8 cellular contexts compared by ENCODE assay signal in genomic region chr11:130434521-130435223, GRCh38. TPM values are rescaled to one million over a fixed set of nuclear protein-coding genes. Genes with fewer than 3 reads are reported as not detected.
A peak's percentile ranks its signal among the peaks of the same experiment; 100 is the strongest.
DNase-seq lines count a peak whose midpoint lies in the region; ATAC-seq and TF ChIP-seq lines count a peak whose summit lies in the region.

No MANE protein-coding gene starts in this region.

- peaks cover under 1% of the 10 kb centered on the region; the same call in 1 of the 2 replicates for H3K4me1 Mint-ChIP-seq in WTC11
- peaks cover 20% of the 10 kb centered on the region for H3K4me1 Mint-ChIP-seq in central memory CD8-positive, alpha-beta T cell

- peak; percentile 63; the same call in 1 of the 2 replicates for TF ChIP-seq CTCF in WTC11 (IDR thresholded peaks at IDR 0.05)

- peaks cover 13% of the 10 kb centered on the region for H3K27me3 Mint-ChIP-seq in WTC11 (ENCODE audit: low read depth)
- H3K27me3 Mint-ChIP-seq in central memory CD8-positive, alpha-beta T cell = peaks cover 20% of the 10 kb centered on the region

- H3K4me3 Mint-ChIP-seq in WTC11 = no peak overlapping the region
- H3K4me3 Mint-ChIP-seq in central memory CD8-positive, alpha-beta T cell = no peak overlapping the region

- POLR2A ChIA-PET in WTC11 (lab: Charles Lee) = interaction anchor here (1.1 to 1.5 kb wide), 2 partner anchors 427 to 429 kb away, joined by 3 read pairs; no protein-coding TSS in a partner anchor

- CTCF ChIA-PET in WTC11 (lab: Charles Lee) = interaction anchor here (0.5 to 9.2 kb wide), 20 partner anchors 11 to 460 kb away, joined by 3 to 152 read pairs (median 4); partner anchors contain the start of gene ADAMTS15

- H3K9me3 Mint-ChIP-seq in WTC11 = no peaks in the 10 kb centered on the region
- no peaks in the 10 kb centered on the region for H3K9me3 Mint-ChIP-seq in central memory CD8-positive, alpha-beta T cell

- ATAC-seq in GM18867 (IDR thresholded peaks at IDR 0.05; ENCODE audit: unreplicated experiment) (peak; percentile 89), HG03103 (IDR thresholded peaks at IDR 0.05; ENCODE audit: low read depth, unreplicated experiment) (peak; percentile 86), WTC11 (peak; percentile 63)
- ATAC-seq in central memory CD8-positive, alpha-beta T cell (replicated peaks; ENCODE audit: extremely low read depth, poor library complexity, severe bottlenecking) = peak; percentile 80

- DNase-seq in AG08396 (ENCODE audit: low spot score) = peak; percentile 78
- peak; percentile 69 for DNase-seq in NCI-H2171 treated with DMSO at 0.1 percent for 48 hours (lab: John Stamatoyannopoulos, UW)
- DNase-seq in WTC11 (ENCODE audit: low spot score) = peak; percentile 74
- peak; percentile 49 to 56 for DNase-seq in central memory CD8-positive, alpha-beta T cell (ENCODE audit: low spot score in 2 of 2)
- peak; percentile 70 for DNase-seq in iris pigment epithelial cell (ENCODE audit: low read depth)
- DNase-seq in smooth muscle cell of the brain vasculature (ENCODE audit: low read depth, low spot score) = peak; percentile 71

- H3K36me3 Mint-ChIP-seq in WTC11 = no peaks in the 10 kb centered on the region
- no peaks in the 10 kb centered on the region for H3K36me3 Mint-ChIP-seq in central memory CD8-positive, alpha-beta T cell (ENCODE audit: insufficient read depth)

- H3K27ac Mint-ChIP-seq in WTC11 = no peak overlapping the region
- H3K27ac Mint-ChIP-seq in central memory CD8-positive, alpha-beta T cell (ENCODE audit: low read depth) = no peak overlapping the region

TF ChIP-seq in WTC11, 78 proteins besides CTCF, POLR2A, EP300 and RAD21:
- TF ChIP-seq FOXP4 (CRISPR knock-in tag; IDR thresholded peaks at IDR 0.05) (no peak), USF2 (CRISPR knock-in tag; IDR thresholded peaks at IDR 0.05) (no peak), ZNF425 (CRISPR knock-in tag; conservative IDR thresholded peaks at IDR 0.05) (no peak), E2F1 (CRISPR knock-in tag; IDR thresholded peaks at IDR 0.05) (no peak), ATF1 (CRISPR knock-in tag; IDR thresholded peaks at IDR 0.05) (no peak), IRF1 (CRISPR knock-in tag; IDR thresholded peaks at IDR 0.05) (no peak), MAX (CRISPR knock-in tag; IDR thresholded peaks at IDR 0.05) (no peak), ZSCAN18 (CRISPR knock-in tag; IDR thresholded peaks at IDR 0.05) (no peak), ELF4 (CRISPR knock-in tag; IDR thresholded peaks at IDR 0.05; ENCODE audit: low read depth) (no peak), CREM (CRISPR knock-in tag; IDR thresholded peaks at IDR 0.05) (no peak), MXD4 (CRISPR knock-in tag; IDR thresholded peaks at IDR 0.05; ENCODE audit: borderline replicate concordance) (no peak), GTF2I (CRISPR knock-in tag; conservative IDR thresholded peaks at IDR 0.05) (no peak), NFATC4 (CRISPR knock-in tag; IDR thresholded peaks at IDR 0.05) (no peak), GRHL2 (CRISPR knock-in tag; IDR thresholded peaks at IDR 0.05; ENCODE audit: insufficient replicate concordance, severe bottlenecking) (no peak)
TF ChIP-seq in WTC11: peak in this region for 0.

RNA-seq across cellular contexts. Expression of gene ADAMTS8, which starts 6.3 kb away (rescaled TPM):
- 9.9 to 10.4 TPM (median 10.2 TPM) in 3 replicates for total RNA-seq in WTC11 (2021)

RNA-seq across cellular contexts. Expression of gene ADAMTS15, which starts 13.8 kb away (rescaled TPM):
- 3.1 to 3.7 TPM (median 3.2 TPM) in 3 replicates for total RNA-seq in WTC11 (2021)

Comparison
In these comparisons a context has a peak if more than half of its experiments do, and no peak if none do; other contexts are left out.
1. Peak in every context shown above with its lines: DNase-seq and ATAC-seq.